Comparison of ENCODE assay signal across 21 cellular contexts in the genomic region with DNA sequence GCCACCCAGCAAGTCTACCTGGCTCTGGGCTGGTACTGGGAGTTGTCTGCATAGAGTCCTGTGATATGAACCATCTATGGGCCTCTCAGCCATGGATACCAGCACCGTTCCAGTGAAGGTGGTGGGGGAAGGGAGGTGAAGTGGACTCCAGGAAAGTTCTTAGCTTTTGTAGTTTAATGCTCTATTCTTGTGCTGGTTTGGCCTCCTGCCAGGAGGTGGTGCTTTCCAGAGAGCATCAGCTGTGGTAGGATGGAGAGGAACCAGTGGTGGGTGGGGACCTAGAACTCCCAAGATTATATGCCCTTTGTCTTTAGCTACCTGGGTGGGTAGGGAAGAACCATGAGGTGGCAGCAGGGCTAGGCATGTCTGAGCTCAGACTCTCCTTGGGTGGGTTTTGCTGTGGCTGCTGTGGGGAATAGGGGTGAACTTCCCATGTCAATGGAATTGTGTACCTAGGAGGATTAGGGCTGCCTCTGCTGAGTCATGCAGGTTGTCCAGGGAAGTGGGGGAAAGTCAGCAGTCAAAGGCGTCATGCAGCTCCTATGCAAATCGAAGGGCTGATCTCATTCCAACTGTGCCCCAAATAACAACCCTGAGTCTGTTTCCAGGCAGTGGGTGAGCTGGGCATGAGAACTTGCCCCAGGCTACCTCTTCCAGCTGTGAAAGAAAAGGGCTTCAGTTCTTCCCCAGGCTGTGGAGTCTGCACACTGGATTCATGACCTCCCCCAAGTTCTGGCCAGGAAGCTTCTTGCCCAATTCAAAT. TPM values are rescaled to one million over a fixed set of nuclear protein-coding genes. Genes with fewer than 3 reads are reported as not detected.
DNase-seq lines count a peak whose midpoint lies in the region; ATAC-seq and TF ChIP-seq lines count a peak whose summit lies in the region.
"Had no signal": no experiment of that assay in that cellular context is flagged by ENCODE, and none has a peak within 500 bp of the region (broad histone marks: within the 10 kb centered on the region; RNA-seq: fewer than 3 reads in every experiment).

No MANE protein-coding gene starts in this region.

- peaks cover 39% of the 10 kb centered on the region for H3K36me3 Mint-ChIP-seq in activated naive CD8-positive, alpha-beta T cell treated with anti-CD3 and anti-CD28 coated beads, Interleukin-2, amount 10 ng/mL, durations not matched to agents 7 days and 5 days
- H3K36me3 Mint-ChIP-seq in activated naive CD8-positive, alpha-beta T cell treated with anti-CD3 and anti-CD28 coated beads for 36 hours = peaks cover 16% of the 10 kb centered on the region
- no peaks in the 10 kb centered on the region for H3K36me3 Mint-ChIP-seq in endodermal cell (ENCODE audit: low read depth)

- peaks cover 10% of the 10 kb centered on the region for H3K27me3 Mint-ChIP-seq in activated naive CD8-positive, alpha-beta T cell treated with anti-CD3 and anti-CD28 coated beads, Interleukin-2, amount 10 ng/mL, durations not matched to agents 7 days and 5 days
- peaks cover 12% of the 10 kb centered on the region for H3K27me3 Mint-ChIP-seq in activated naive CD8-positive, alpha-beta T cell treated with anti-CD3 and anti-CD28 coated beads for 36 hours
- H3K27me3 Mint-ChIP-seq in endodermal cell (ENCODE audit: insufficient read depth) = peaks cover 1% of the 10 kb centered on the region

- no peak for ATAC-seq in activated naive CD8-positive, alpha-beta T cell treated with anti-CD3 and anti-CD28 coated beads, Interleukin-2, amount 10 ng/mL, durations not matched to agents 7 days and 5 days (ENCODE audit: low read depth)
- ATAC-seq: T-cell had no signal

- POLR2A ChIA-PET in activated naive CD8-positive, alpha-beta T cell treated with anti-CD3 and anti-CD28 coated beads, Interleukin-2, amount 10 ng/mL, durations not matched to agents 7 days and 5 days (lab: Charles Lee) = no interaction called here
- POLR2A ChIA-PET in OCI-LY7 (lab: Charles Lee) = no interaction called here

- H3K4me1 ChIP-seq in endodermal cell (ENCODE audit: control insufficient read depth, insufficient read depth, low read length) (no peaks in the 10 kb centered on the region), OCI-LY7 (ENCODE audit: insufficient read depth, low read length, poor library complexity, severe bottlenecking) (no peaks in the 10 kb centered on the region)
- H3K4me1 ChIP-seq: BLaER1 treated with 17β-estradiol and CSF1 and Interleukin-3, amounts not matched to agents 10 nM and 100 nM; SJSA1 had no signal

- H3K9me3 ChIP-seq in endodermal cell (ENCODE audit: control insufficient read depth, low read length) (peaks cover 4% of the 10 kb centered on the region), OCI-LY7 (ENCODE audit: low read length) (no peaks in the 10 kb centered on the region)
- H3K9me3 ChIP-seq: SJSA1 had no signal

- H3K79me2 ChIP-seq in OCI-LY7 (ENCODE audit: insufficient read depth, low read depth, low read length) = no peaks in the 10 kb centered on the region

- H3K27ac Mint-ChIP-seq in activated naive CD8-positive, alpha-beta T cell treated with anti-CD3 and anti-CD28 coated beads, Interleukin-2, amount 10 ng/mL, durations not matched to agents 7 days and 5 days = peak overlapping the region; percentile 39
- no peak overlapping the region for H3K27ac Mint-ChIP-seq in activated naive CD8-positive, alpha-beta T cell treated with anti-CD3 and anti-CD28 coated beads for 36 hours
- H3K27ac Mint-ChIP-seq in endodermal cell = no peak overlapping the region
- H3K27ac Mint-ChIP-seq: HFFc6, T-cell had no signal

- no peak overlapping the region for H3K4me3 Mint-ChIP-seq in activated naive CD8-positive, alpha-beta T cell treated with anti-CD3 and anti-CD28 coated beads, Interleukin-2, amount 10 ng/mL, durations not matched to agents 7 days and 5 days
- H3K4me3 Mint-ChIP-seq in activated naive CD8-positive, alpha-beta T cell treated with anti-CD3 and anti-CD28 coated beads for 36 hours = no peak overlapping the region
- H3K4me3 Mint-ChIP-seq in endodermal cell = no peak overlapping the region
- H3K4me3 Mint-ChIP-seq: HFFc6, T-cell had no signal

- H2AFZ ChIP-seq in OCI-LY7 (ENCODE audit: low read length) = no peak overlapping the region

- WGBS in endodermal cell (ENCODE audit: insufficient coverage in 1 of 2, insufficient read length in 1 of 2), 2 experiments = 89 to 91% methylated on average over 2 to 3 of the region's 3 CpGs

- TF ChIP-seq CTCF in endodermal cell (conservative IDR thresholded peaks at IDR 0.05) = no peak
- no peak for TF ChIP-seq CTCF in OCI-LY7 (conservative IDR thresholded peaks at IDR 0.05; ENCODE audit: low read length)

- no TSS peak for BruUV-seq in OCI-LY7 (replicated peaks; lab: Mats Ljungman, UMichigan)

- peaks cover 14% of the 10 kb centered on the region for H3K4me1 Mint-ChIP-seq in activated naive CD8-positive, alpha-beta T cell treated with anti-CD3 and anti-CD28 coated beads, Interleukin-2, amount 10 ng/mL, durations not matched to agents 7 days and 5 days
- H3K4me1 Mint-ChIP-seq in activated naive CD8-positive, alpha-beta T cell treated with anti-CD3 and anti-CD28 coated beads for 36 hours = peaks cover 6% of the 10 kb centered on the region
- no peaks in the 10 kb centered on the region for H3K4me1 Mint-ChIP-seq in endodermal cell
- H3K4me1 Mint-ChIP-seq: T-cell had no signal

- intact Hi-C loops in OCI-LY7 (cut with micrococcal nuclease; ENCODE audit: unreplicated experiment) = no loop called here

- H3K9ac ChIP-seq in endodermal cell (ENCODE audit: extremely low read depth, low read length, poor library complexity, severe bottlenecking) = no peak overlapping the region
- H3K9ac ChIP-seq: BLaER1 treated with 17β-estradiol and CSF1 and Interleukin-3, amounts not matched to agents 10 nM and 100 nM had no signal

- H3K9me3 Mint-ChIP-seq in activated naive CD8-positive, alpha-beta T cell treated with anti-CD3 and anti-CD28 coated beads, Interleukin-2, amount 10 ng/mL, durations not matched to agents 7 days and 5 days = peaks cover 42% of the 10 kb centered on the region
- H3K9me3 Mint-ChIP-seq in activated naive CD8-positive, alpha-beta T cell treated with anti-CD3 and anti-CD28 coated beads for 36 hours = peaks cover 38% of the 10 kb centered on the region
- H3K9me3 Mint-ChIP-seq in endodermal cell = peaks cover 66% of the 10 kb centered on the region

- H4K20me1 ChIP-seq in OCI-LY7 (ENCODE audit: insufficient read depth, low read length) = no peaks in the 10 kb centered on the region
- H4K20me1 ChIP-seq: BLaER1 treated with 17β-estradiol and CSF1 and Interleukin-3, amounts not matched to agents 10 nM and 100 nM had no signal

- no peak overlapping the region for H3K4me2 ChIP-seq in OCI-LY7 (ENCODE audit: low read length)
- H3K4me2 ChIP-seq: BLaER1 treated with 17β-estradiol and CSF1 and Interleukin-3, amounts not matched to agents 10 nM and 100 nM had no signal

- DNase-seq in activated naive CD8-positive, alpha-beta T cell treated with anti-CD3 and anti-CD28 coated beads, Interleukin-2, amount 10 ng/mL, durations not matched to agents 7 days and 5 days = no peak
- no peak for DNase-seq in activated naive CD8-positive, alpha-beta T cell treated with anti-CD3 and anti-CD28 coated beads for 36 hours
- DNase-seq in RPMI7951 (ENCODE audit: low read depth) (peak; percentile 53), endodermal cell (peak; percentile 51), OCI-LY7 (ENCODE audit: low spot score) (no peak), erythroblast (lab: John Stamatoyannopoulos, UW) (no peak), SK-N-DZ (ENCODE audit: low spot score) (no peak), NCI-H82 treated with DMSO at 0.1 percent for 48 hours (lab: John Stamatoyannopoulos, UW; ENCODE audit: unreplicated experiment) (no peak)
- DNase-seq: COR-L47, GOT3, HFFc6, NCI-H2029, NCI-H2171 treated with DMSO at 0.1 percent for 48 hours, NCI-H510A, T-cell had no signal

- H3K4me3 ChIP-seq in endodermal cell (ENCODE audit: low read length) (peak overlapping the region; percentile 18), OCI-LY7 (ENCODE audit: low read depth, low read length, poor library complexity, severe bottlenecking) (no peak overlapping the region)
- H3K4me3 ChIP-seq: BLaER1 treated with 17β-estradiol and CSF1 and Interleukin-3, amounts not matched to agents 10 nM and 100 nM; SJSA1 had no signal

- H3K36me3 ChIP-seq in endodermal cell (ENCODE audit: control insufficient read depth, insufficient read depth, low read length) = no peaks in the 10 kb centered on the region
- H3K36me3 ChIP-seq in OCI-LY7 (ENCODE audit: insufficient read depth, low read length) = no peaks in the 10 kb centered on the region
- H3K36me3 ChIP-seq: BLaER1 treated with 17β-estradiol and CSF1 and Interleukin-3, amounts not matched to agents 10 nM and 100 nM; SJSA1 had no signal

- H3K27ac ChIP-seq in endodermal cell (ENCODE audit: low read depth, low read length) = no peak overlapping the region
- H3K27ac ChIP-seq in OCI-LY7 (ENCODE audit: low read depth, low read length, poor library complexity, severe bottlenecking) = no peak overlapping the region
- H3K27ac ChIP-seq: BLaER1 treated with 17β-estradiol and CSF1 and Interleukin-3, amounts not matched to agents 10 nM and 100 nM; HL-60; RWPE1; SJSA1 had no signal

- CTCF ChIA-PET in OCI-LY7 (lab: Charles Lee; ENCODE audit: unreplicated experiment) = interaction anchor here (1.1 kb wide), 1 partner anchor 13 kb away, joined by 3 read pairs; no protein-coding TSS in a partner anchor

- H3K27me3 ChIP-seq in endodermal cell (ENCODE audit: control insufficient read depth, insufficient read depth, low read length, poor library complexity, severe bottlenecking) = no peaks in the 10 kb centered on the region
- H3K27me3 ChIP-seq: BLaER1 treated with 17β-estradiol and CSF1 and Interleukin-3, amounts not matched to agents 10 nM and 100 nM; SJSA1 had no signal

- no peak for TF ChIP-seq POLR2A in erythroblast (IDR thresholded peaks at IDR 0.05; ENCODE audit: low read length)

- no peaks in the 10 kb centered on the region for H3K9me2 ChIP-seq in OCI-LY7 (ENCODE audit: insufficient read depth, low read length)

RNA-seq across cellular contexts. Expression of a gene that starts 14.3 kb away (rescaled TPM):
- 1 to 10 TPM; 4.9 to 5.7 TPM for total RNA-seq in activated naive CD8-positive, alpha-beta T cell treated with anti-CD3 and anti-CD28 coated beads, Interleukin-2, amount 10 ng/mL, durations not matched to agents 7 days and 5 days
- total RNA-seq in activated naive CD8-positive, alpha-beta T cell treated with anti-CD3 and anti-CD28 coated beads for 36 hours = 10 to 100 TPM; 48.1 to 51.4 TPM
- total RNA-seq in RPMI7951 (2014; rRNA removed; shearing (Covaris generic)) = not detected in 2 replicates
- total RNA-seq in endodermal cell (not detected), OCI-LY7 (2022) (not detected in 2 replicates)
- not detected for polyA plus RNA-seq in endodermal cell (2013, experiment 1 of 2)
- polyA plus RNA-seq in endodermal cell (2013, experiment 2 of 2) = not detected
- total RNA-seq in OCI-LY7 (2014; rRNA removed; shearing (Covaris generic)) = not detected in 2 replicates
- polyA plus RNA-seq in SK-N-DZ (2014; cell fraction: cytosol; rRNA removed) = not detected in 2 replicates
- polyA plus RNA-seq in SK-N-DZ (2014; cell fraction: nucleus; rRNA removed) = not detected in 2 replicates
- total RNA-seq: A172, G401, HFFc6, SJSA1 had no signal

RNA-seq across cellular contexts. Expression of a gene that starts 19.2 kb away (rescaled TPM):
- not detected for total RNA-seq in activated naive CD8-positive, alpha-beta T cell treated with anti-CD3 and anti-CD28 coated beads, Interleukin-2, amount 10 ng/mL, durations not matched to agents 7 days and 5 days
- total RNA-seq in activated naive CD8-positive, alpha-beta T cell treated with anti-CD3 and anti-CD28 coated beads for 36 hours = not detected
- not detected in 2 replicates for total RNA-seq in RPMI7951 (2014; rRNA removed; shearing (Covaris generic))
- total RNA-seq in endodermal cell (not detected), OCI-LY7 (2022) (not detected in 2 replicates)
- not detected for polyA plus RNA-seq in endodermal cell (2013, experiment 1 of 2)
- not detected for polyA plus RNA-seq in endodermal cell (2013, experiment 2 of 2)
- not detected in 2 replicates for total RNA-seq in OCI-LY7 (2014; rRNA removed; shearing (Covaris generic))
- not detected in 2 replicates for polyA plus RNA-seq in SK-N-DZ (2014; cell fraction: cytosol; rRNA removed)
- polyA plus RNA-seq in SK-N-DZ (2014; cell fraction: nucleus; rRNA removed) = not detected in 2 replicates
- total RNA-seq: A172, G401, HFFc6, SJSA1, T-cell had no signal

RNA-seq across cellular contexts. Expression of a gene that starts 38.8 kb away (rescaled TPM):
- total RNA-seq in activated naive CD8-positive, alpha-beta T cell treated with anti-CD3 and anti-CD28 coated beads, Interleukin-2, amount 10 ng/mL, durations not matched to agents 7 days and 5 days = 100 to 1,000 TPM; 195 to 217 TPM
- 1,000 to 10,000 TPM; 1,271 to 1,284 TPM for total RNA-seq in activated naive CD8-positive, alpha-beta T cell treated with anti-CD3 and anti-CD28 coated beads for 36 hours
- not detected in 2 replicates for total RNA-seq in RPMI7951 (2014; rRNA removed; shearing (Covaris generic))
- not detected for total RNA-seq in endodermal cell
- not detected for polyA plus RNA-seq in endodermal cell (2013, experiment 1 of 2)
- polyA plus RNA-seq in endodermal cell (2013, experiment 2 of 2) = not detected
- total RNA-seq in OCI-LY7 (2014; rRNA removed; shearing (Covaris generic)) = not detected in 2 replicates
- not detected in 2 replicates for total RNA-seq in OCI-LY7 (2022)
- not detected in 2 replicates for polyA plus RNA-seq in SK-N-DZ (2014; cell fraction: cytosol; rRNA removed)
- not detected in 2 replicates for polyA plus RNA-seq in SK-N-DZ (2014; cell fraction: nucleus; rRNA removed)
- total RNA-seq: A172, G401, HFFc6 had no signal

Comparison
In these comparisons a context has a peak if more than half of its experiments do, and no peak if none do; other contexts are left out.
1. RNA of a gene that starts 14.3 kb away (total RNA-seq): 48.1 to 51.4 TPM in activated naive CD8-positive, alpha-beta T cell treated with anti-CD3 and anti-CD28 coated beads for 36 hours; 4.9 to 5.7 TPM in activated naive CD8-positive, alpha-beta T cell treated with anti-CD3 and anti-CD28 coated beads, Interleukin-2, amount 10 ng/mL, durations not matched to agents 7 days and 5 days, not detected in RPMI7951, not detected in endodermal cell and not detected in OCI-LY7; every median in the first group is over 4 times any median in the second.
2. DNase-seq: peak in RPMI7951 (single experiment) and endodermal cell (single experiment); none in activated naive CD8-positive, alpha-beta T cell treated with anti-CD3 and anti-CD28 coated beads, Interleukin-2, amount 10 ng/mL, durations not matched to agents 7 days and 5 days (single experiment), activated naive CD8-positive, alpha-beta T cell treated with anti-CD3 and anti-CD28 coated beads for 36 hours (single experiment), OCI-LY7 (single experiment), erythroblast (0 of 2), SK-N-DZ (single experiment) and NCI-H82 treated with DMSO at 0.1 percent for 48 hours (single experiment).
3. RNA of a gene that starts 38.8 kb away (total RNA-seq): 1,271 to 1,284 TPM in activated naive CD8-positive, alpha-beta T cell treated with anti-CD3 and anti-CD28 coated beads for 36 hours and 195 to 217 TPM in activated naive CD8-positive, alpha-beta T cell treated with anti-CD3 and anti-CD28 coated beads, Interleukin-2, amount 10 ng/mL, durations not matched to agents 7 days and 5 days; not detected in RPMI7951, not detected in endodermal cell and not detected in OCI-LY7; every median in the first group is over 100 times any median in the second.